In the genomic region with DNA sequence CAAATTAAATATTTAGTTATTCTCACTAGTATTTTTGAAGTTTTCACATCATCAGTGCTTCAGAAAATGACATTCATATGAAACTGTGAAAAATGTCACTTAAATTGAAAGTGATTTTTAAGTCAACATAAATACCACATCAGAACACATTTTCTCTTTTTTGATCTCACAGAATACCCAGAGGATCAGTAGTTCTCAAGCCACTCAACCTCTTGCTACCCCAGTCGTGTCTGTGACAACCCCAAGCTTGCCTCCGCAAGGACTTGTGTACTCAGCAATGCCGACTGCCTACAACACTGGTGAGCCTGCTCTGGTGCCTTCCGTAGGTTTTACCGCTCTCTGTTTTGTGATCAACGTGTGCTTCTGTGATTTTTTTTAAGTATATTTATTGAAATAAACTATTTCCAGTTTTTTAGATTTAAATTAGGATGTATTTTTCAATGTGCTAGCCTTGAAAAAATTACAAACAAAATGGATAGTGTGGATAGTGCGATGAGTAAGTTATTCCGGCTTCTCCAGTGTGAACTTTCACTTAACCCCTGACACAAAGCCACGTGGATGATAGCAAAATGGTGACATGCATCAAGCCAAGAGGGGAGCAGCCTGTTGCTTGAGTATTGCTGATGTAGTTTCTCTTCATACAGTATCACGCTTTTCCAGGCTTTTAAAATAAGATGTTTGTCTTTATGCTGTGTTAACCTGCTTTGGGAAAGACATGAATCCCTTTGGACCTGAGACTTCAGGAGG, we compare ENCODE assay signal across 11 cellular contexts. TPM values are rescaled to one million over a fixed set of nuclear protein-coding genes. Genes with fewer than 3 reads are reported as not detected.
DNase-seq lines count a peak whose midpoint lies in the region; ATAC-seq and TF ChIP-seq lines count a peak whose summit lies in the region.
"Had no signal": no experiment of that assay in that cellular context is flagged by ENCODE, and none has a peak within 500 bp of the region (broad histone marks: within the 10 kb centered on the region; RNA-seq: fewer than 3 reads in every experiment).

No MANE protein-coding gene starts in this region.

- peak overlapping the region; percentile 76 for H3K4me3 Mint-ChIP-seq in T-helper 1 cell treated with Interleukin-12 subunit alpha and Interleukin-12 subunit beta and Interleukin-4 antibody, amounts not matched to agents 30 μg/mL and 1 μg/mL, for 36 hours

- peaks cover 21% of the 10 kb centered on the region for H3K36me3 Mint-ChIP-seq in T-helper 1 cell treated with Interleukin-12 subunit alpha and Interleukin-12 subunit beta and Interleukin-4 antibody, amounts not matched to agents 30 μg/mL and 1 μg/mL, for 36 hours (ENCODE audit: low read depth)

- no peaks in the 10 kb centered on the region for H3K9me3 Mint-ChIP-seq in T-helper 1 cell treated with Interleukin-12 subunit alpha and Interleukin-12 subunit beta and Interleukin-4 antibody, amounts not matched to agents 30 μg/mL and 1 μg/mL, for 36 hours

- H3K4me3 ChIP-seq in choroid plexus epithelial cell (ENCODE audit: low read depth, low read length) (no peak overlapping the region), lower leg skin (ENCODE audit: low read depth, poor library complexity, severe bottlenecking) (no peak overlapping the region)
- H3K4me3 ChIP-seq: prostate gland had no signal

- H3K27ac Mint-ChIP-seq in T-helper 1 cell treated with Interleukin-12 subunit alpha and Interleukin-12 subunit beta and Interleukin-4 antibody, amounts not matched to agents 30 μg/mL and 1 μg/mL, for 36 hours, result peak overlapping the region; percentile 81

- H3K4me1 Mint-ChIP-seq in T-helper 1 cell treated with Interleukin-12 subunit alpha and Interleukin-12 subunit beta and Interleukin-4 antibody, amounts not matched to agents 30 μg/mL and 1 μg/mL, for 36 hours (ENCODE audit: low read depth), result peaks cover 40% of the 10 kb centered on the region

- WGBS in lower leg skin, 2 donors, result 67 to 72% methylated on average over 10 of the region's 10 CpGs

- TF ChIP-seq CTCF in choroid plexus epithelial cell (conservative IDR thresholded peaks at IDR 0.05; ENCODE audit: low read depth, low read length), result no peak
- TF ChIP-seq CTCF in lower leg skin (IDR thresholded peaks at IDR 0.05), result no peak

- peak; percentile 26 for DNase-seq in choroid plexus epithelial cell (ENCODE audit: low read depth)
- peak; percentile 64 for DNase-seq in stimulated activated CD4-positive, alpha-beta T cell treated with anti-CD3 and anti-CD28 coated beads, Interleukin-1b, Interleukin-23, amount 100 ng/mL, for 48 hours
- no peak for DNase-seq in lower leg skin (ENCODE audit: low spot score in 2 of 2)
- DNase-seq in nucleus accumbens (lab: John Stamatoyannopoulos, UW), result no peak
- no peak for DNase-seq in AG20443 (ENCODE audit: low spot score)
- no peak for DNase-seq in central memory CD4-positive, alpha-beta T cell
- DNase-seq: Kasumi-1; NK-92 treated with Interleukin-12 subunit alpha and Interleukin-12 subunit beta, amount 100 ng/mL, for 24 hours had no signal

- no peak for TF ChIP-seq POLR2A in lower leg skin (IDR thresholded peaks at IDR 0.05)

- H3K27me3 Mint-ChIP-seq in T-helper 1 cell treated with Interleukin-12 subunit alpha and Interleukin-12 subunit beta and Interleukin-4 antibody, amounts not matched to agents 30 μg/mL and 1 μg/mL, for 36 hours (ENCODE audit: low read depth), result no peaks in the 10 kb centered on the region

- peak; percentile 28 for ATAC-seq in GM18867 (IDR thresholded peaks at IDR 0.05; ENCODE audit: unreplicated experiment)

- intact Hi-C loops in lower leg skin (cut with DNase I; ENCODE audit: low total_unique reads), result loop anchor here (10.0 kb wide), 1 partner anchor 422 kb away; no protein-coding TSS in a partner anchor

RNA-seq across cellular contexts. Expression of a gene that starts 26.5 kb away (rescaled TPM):
- 10 to 100 TPM; 18.3 to 34.8 (median 32.2) TPM for total RNA-seq in lower leg skin

Comparison
In these comparisons a context has a peak if more than half of its experiments do, and no peak if none do; other contexts are left out.
1. DNase-seq: peak in choroid plexus epithelial cell (single experiment) and stimulated activated CD4-positive, alpha-beta T cell treated with anti-CD3 and anti-CD28 coated beads, Interleukin-1b, Interleukin-23, amount 100 ng/mL, for 48 hours (single experiment); none in lower leg skin (0 of 2), nucleus accumbens (0 of 56), AG20443 (single experiment) and central memory CD4-positive, alpha-beta T cell (single experiment).